Comparison of ENCODE assay signal across 9 cellular contexts in genomic region chr2:1363367-1363766, GRCh38. TPM values are rescaled to one million over a fixed set of nuclear protein-coding genes. Genes with fewer than 3 reads are reported as not detected.
"Had no signal": no experiment of that assay in that cellular context is flagged by ENCODE, and none has a peak within 500 bp of the region (broad histone marks: within the 10 kb centered on the region; RNA-seq: fewer than 3 reads in every experiment).

No MANE protein-coding gene starts in this region.

- H3K4me3 ChIP-seq: GM23338, K562 had no signal

- H2AFZ ChIP-seq: GM23338 had no signal

- H3K4me2 ChIP-seq: GM23338 had no signal

- DNase-seq: H9, HCEC 1CT, IMR-90, KG1 had no signal

- FAIRE-seq: H1, H54, HTR-8/SVneo, K562 had no signal

- ATAC-seq: GM23338, K562 had no signal

RNA-seq across cellular contexts. Expression of gene TPO, which starts 49.9 kb away (rescaled TPM):
- total RNA-seq: GM23338, H1, H9, IMR-90, K562 had no signal
- polyA plus RNA-seq: H1, IMR-90, K562 had no signal
